Comparison of ENCODE assay signal across 8 cellular contexts in the genomic region with DNA sequence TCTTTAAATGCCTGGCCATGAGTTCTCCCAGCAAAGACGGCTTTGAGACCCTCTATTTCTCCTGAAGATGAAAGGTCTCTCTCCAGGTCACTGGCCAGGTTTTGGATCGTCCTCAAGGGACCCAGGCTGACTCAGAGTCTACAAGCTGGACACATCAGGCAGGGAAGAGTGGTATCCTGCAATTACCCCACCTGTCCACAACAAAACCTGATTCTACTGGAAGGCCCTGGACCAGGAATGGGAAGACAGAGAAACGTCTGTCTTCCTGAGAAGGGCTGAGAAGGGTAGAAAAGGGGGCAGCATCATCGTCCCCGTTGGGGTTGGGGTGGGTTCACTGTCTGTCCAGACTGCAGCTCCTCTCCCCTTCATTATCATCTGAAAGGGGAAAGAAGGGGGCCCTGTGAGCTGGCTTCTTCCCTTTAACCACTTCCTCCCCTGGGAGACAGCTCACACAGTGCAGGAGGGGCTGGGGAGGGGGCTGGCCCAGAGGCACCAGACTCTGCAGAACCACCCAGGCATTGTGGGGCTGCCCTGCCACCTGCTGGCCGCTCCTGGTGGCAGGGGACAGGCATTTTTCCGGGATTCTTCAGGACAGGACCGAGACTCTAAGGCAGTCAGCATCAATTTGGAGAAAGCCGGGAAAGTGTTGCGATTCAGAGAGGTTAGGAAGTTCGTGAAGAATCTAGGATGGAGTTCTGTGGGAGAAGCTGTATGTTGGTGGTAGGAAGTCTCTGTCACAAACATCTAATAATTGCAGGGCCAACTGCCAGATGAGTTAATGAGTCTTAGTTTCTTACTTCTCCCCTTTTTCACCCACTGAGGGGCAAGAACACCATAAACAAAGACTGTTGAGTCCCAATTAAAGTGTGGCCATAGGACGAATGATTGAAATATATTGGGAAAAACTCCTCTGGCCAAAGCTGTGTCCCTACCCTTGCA. TPM values are rescaled to one million over a fixed set of nuclear protein-coding genes. Genes with fewer than 3 reads are reported as not detected.
A peak's percentile ranks its signal among the peaks of the same experiment; 100 is the strongest.
DNase-seq lines count a peak whose midpoint lies in the region; ATAC-seq, FAIRE-seq and TF ChIP-seq lines count a peak whose summit lies in the region.

No MANE protein-coding gene starts in this region.

- ATAC-seq in A549 (peak; percentile 86 to 90; a peak in 5 of 6 replicates), GM21423 (IDR thresholded peaks at IDR 0.05; ENCODE audit: unreplicated experiment) (no peak)

- no peak for TF ChIP-seq POLR2A in A549 (IDR thresholded peaks at IDR 0.05; ENCODE audit: low read length)
- no peak for TF ChIP-seq POLR2A in GM12892 (IDR thresholded peaks at IDR 0.05; ENCODE audit: low read depth, low read length)

- H3K9ac ChIP-seq in OCI-LY3 (ENCODE audit: low read length) = no peak overlapping the region

- H3K79me2 ChIP-seq in OCI-LY3 (ENCODE audit: low read length) = no peaks in the 10 kb centered on the region

- WGBS in A549 (ENCODE audit: missing lambda C conversion rate) = 18% methylated on average over 12 of the region's 12 CpGs

- TF ChIP-seq RAD21 in A549 (conservative IDR thresholded peaks at IDR 0.05 in 1 of 2, IDR thresholded peaks at IDR 0.05 in 1 of 2) = peak; percentile 69 to 75

- TF ChIP-seq EP300 in A549 (IDR thresholded peaks at IDR 0.05) = no peak

- no peak overlapping the region for H2AFZ ChIP-seq in OCI-LY3 (ENCODE audit: low read depth, low read length)

- H3K27me3 ChIP-seq in OCI-LY3 (ENCODE audit: low read depth, low read length) = peaks cover 31% of the 10 kb centered on the region

- CTCF ChIA-PET in A549 (lab: Yijun Ruan, JAX) = interaction anchor here (0.6 to 5.2 kb wide), 26 partner anchors 8 to 1023 kb away, joined by 3 to 39 read pairs (median 4); no protein-coding TSS in a partner anchor

- H3K4me1 ChIP-seq in A549 (no peaks in the 10 kb centered on the region), OCI-LY3 (ENCODE audit: low read length) (peaks cover 4% of the 10 kb centered on the region; the same call in 1 of the 2 replicates)

- DNase-seq in A549 (ENCODE audit: low read depth in 1 of 2, low spot score in 1 of 2) (peak; percentile 8 to 14), GM12892 (ENCODE audit: insufficient read length) (no peak), amygdala (lab: John Stamatoyannopoulos, UW) (peak in 32 of 56 donors; percentile 4 to 70 (median 28)), hepatic stellate cell (ENCODE audit: low spot score) (peak; percentile 57), retinal pigment epithelial cell (ENCODE audit: low read depth) (no peak), HPDE6-E6E7 (ENCODE audit: extremely low spot score) (no peak)

- no peaks in the 10 kb centered on the region for H3K36me3 ChIP-seq in OCI-LY3 (replicated peaks; ENCODE audit: low read depth, low read length)

- H3K27ac ChIP-seq in A549 (no peak overlapping the region), OCI-LY3 (ENCODE audit: low read length) (no peak overlapping the region)

- FAIRE-seq in A549 (lab: Jason Lieb, UNC) = no peak
- FAIRE-seq in GM12892 (lab: Jason Lieb, UNC) = peak; percentile 64

- POLR2A ChIA-PET in A549 (lab: Yijun Ruan, JAX) = no interaction called here

- H3K4me3 ChIP-seq in A549 (no peak overlapping the region), OCI-LY3 (ENCODE audit: low read length) (no peak overlapping the region), retinal pigment epithelial cell (ENCODE audit: low read length) (no peak overlapping the region)

- H3K4me2 ChIP-seq in A549 = no peak overlapping the region
- H3K4me2 ChIP-seq in OCI-LY3 (ENCODE audit: low read length) = no peak overlapping the region; the same call in 1 of the 2 replicates

- peak; percentile 61 for TF ChIP-seq CTCF in A549 (IDR thresholded peaks at IDR 0.05)
- TF ChIP-seq CTCF in OCI-LY3 (IDR thresholded peaks at IDR 0.05; ENCODE audit: low read depth, low read length) = peak; percentile 97
- TF ChIP-seq CTCF in retinal pigment epithelial cell (conservative IDR thresholded peaks at IDR 0.05; ENCODE audit: low read depth, low read length) = peak; percentile 96

- H3K9me3 ChIP-seq in A549 (no peaks in the 10 kb centered on the region), OCI-LY3 (ENCODE audit: insufficient read depth, low read length) (no peaks in the 10 kb centered on the region; the same call in 1 of the 2 replicates)

- H4K20me1 ChIP-seq in OCI-LY3 (ENCODE audit: insufficient read depth, low read length) = no peaks in the 10 kb centered on the region

TF ChIP-seq in A549, 52 proteins besides CTCF, POLR2A, EP300 and RAD21:
- TF ChIP-seq SMC3 (IDR thresholded peaks at IDR 0.05) = peak; percentile 65
- TF ChIP-seq EHMT2 (IDR thresholded peaks at IDR 0.05; ENCODE audit: low read depth) = no peak

RNA-seq across cellular contexts. Expression of gene SYN3, which starts 57.6 kb away (rescaled TPM):
- polyA plus RNA-seq in A549 (2011; rRNA removed) (0.06 and 0.11 TPM in 2 replicates), A549 (2017; fragmentation: RNase III; extraction: RNeasy Plus Mini Kit Qiagen cat#74134 plus additional on column Dnase treatment) (not detected in 3 replicates)
- polyA plus RNA-seq in A549 (2012; cell fraction: cytosol; rRNA removed) = 0.05 TPM in 1 of 2 replicates, not detected in the other
- polyA plus RNA-seq in A549 (2012; cell fraction: nucleus; rRNA removed) = 0.06 TPM in 1 of 2 replicates, not detected in the other
- polyA minus RNA-seq in A549 (2011; rRNA and poly(A)+ RNA removed) = 0.10 TPM in 1 of 2 replicates, not detected in the other
- polyA plus RNA-seq in GM12892 (2012; ENCODE audit: missing spikeins) = not detected

Comparison
In these comparisons a context has a peak if more than half of its experiments do, and no peak if none do; other contexts are left out.
1. DNase-seq: peak in A549 (2 of 2), amygdala (32 of 56) and hepatic stellate cell (single experiment); none in GM12892 (single experiment), retinal pigment epithelial cell (single experiment) and HPDE6-E6E7 (single experiment).
2. Peak in every context shown above with its lines, with median percentiles within 50 percentile points of each other: CTCF ChIP-seq.